Comparison of ENCODE assay signal across 2 cellular contexts in genomic region chr2:95664086-95664441, GRCh38.
TF ChIP-seq lines count a peak whose summit lies in the region.

No MANE protein-coding gene starts in this region.

TF ChIP-seq in HepG2, 621 proteins besides CTCF, POLR2A, EP300 and RAD21:
- TF ChIP-seq MNT (IDR thresholded peaks at IDR 0.05) (peak; percentile 96), ZNF891 (CRISPR knock-in tag; IDR thresholded peaks at IDR 0.05) (no peak), PAXIP1 (CRISPR knock-in tag; conservative IDR thresholded peaks at IDR 0.05) (no peak), ZNF768 (CRISPR knock-in tag; IDR thresholded peaks at IDR 0.05) (peak; percentile 83)

TF ChIP-seq in K562, 482 proteins besides CTCF, POLR2A, EP300 and RAD21:
- peak; percentile 49 for TF ChIP-seq RBM25 (IDR thresholded peaks at IDR 0.05; ENCODE audit: low read depth, low read length, severe bottlenecking)
- no peak for TF ChIP-seq REST (CRISPR knock-in tag; IDR thresholded peaks at IDR 0.05; ENCODE audit: low read depth)
- TF ChIP-seq ZNF79 (CRISPR knock-in tag; IDR thresholded peaks at IDR 0.05; ENCODE audit: low read depth) = no peak
